In the genomic region with DNA sequence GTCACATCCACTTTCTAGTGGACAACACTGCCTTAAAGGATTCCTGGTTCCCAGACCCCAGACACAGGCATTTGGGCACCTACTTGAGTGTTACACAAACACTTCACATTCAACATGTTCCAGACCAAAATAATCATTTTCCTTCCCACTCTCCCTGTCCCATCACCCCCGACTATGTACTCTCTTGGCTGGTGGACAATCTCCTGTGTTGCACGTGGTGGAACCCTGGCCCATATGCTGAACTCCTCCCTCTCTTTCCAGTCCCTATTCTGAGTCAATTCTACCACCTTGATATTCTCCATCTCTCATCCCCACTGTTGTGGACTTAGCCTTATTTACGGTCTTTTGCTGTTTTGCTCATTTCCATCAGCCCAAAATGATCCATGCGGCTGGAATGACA, we compare ENCODE assay signal across 2 cellular contexts.
TF ChIP-seq lines count a peak whose summit lies in the region.

No MANE protein-coding gene starts in this region.

TF ChIP-seq in GM23338, 12 proteins besides CTCF, POLR2A, EP300 and RAD21:
- no peak for TF ChIP-seq JUNB (IDR thresholded peaks at IDR 0.05; ENCODE audit: unreplicated experiment)
- TF ChIP-seq ZNF331 (CRISPR knock-in tag; IDR thresholded peaks at IDR 0.05; ENCODE audit: low read depth), result no peak
TF ChIP-seq in GM23338: peak in this region for 0.

TF ChIP-seq in K562, 482 proteins besides CTCF, POLR2A, EP300 and RAD21:
- TF ChIP-seq ZNF780A (CRISPR knock-in tag; IDR thresholded peaks at IDR 0.05) (no peak), E2F6 (IDR thresholded peaks at IDR 0.05; ENCODE audit: borderline replicate concordance in 1 of 2, extremely low read depth in 1 of 2, insufficient read depth in 1 of 2, insufficient read length in 1 of 2, low read depth in 1 of 2, low read length in 1 of 2, poor library complexity in 1 of 2, severe bottlenecking in 1 of 2) (peak in 1 of 2 experiments; percentile 33)
